ENCODE assay signal across 9 cellular contexts in genomic region chr5:143200781-143201398, GRCh38.
DNase-seq lines count a peak whose midpoint lies in the region; ATAC-seq and TF ChIP-seq lines count a peak whose summit lies in the region.
"Had no signal": no experiment of that assay in that cellular context is flagged by ENCODE, and none has a peak within 500 bp of the region (broad histone marks: within the 10 kb centered on the region; RNA-seq: fewer than 3 reads in every experiment).

No MANE protein-coding gene starts in this region.

- H3K27ac ChIP-seq in KMS-11, result no peak overlapping the region
- H3K27ac ChIP-seq in adrenal gland, result no peak overlapping the region
- H3K27ac ChIP-seq in coronary artery, result peak overlapping the region in 1 of 2 donors; percentile 31

- no peak overlapping the region for H3K9ac ChIP-seq in KMS-11

- intact Hi-C loops in adrenal gland (cut with DNase I), result no loop called here

- no peak overlapping the region for H3K4me3 Mint-ChIP-seq in type B pancreatic cell
- H3K4me3 Mint-ChIP-seq: activated naive CD4-positive, alpha-beta T cell treated with anti-CD3 and anti-CD28 coated beads, Interleukin-2, amount 10 ng/mL, durations not matched to agents 7 days and 5 days had no signal

- peaks cover 9% of the 10 kb centered on the region for H3K36me3 Mint-ChIP-seq in type B pancreatic cell

- H3K4me1 Mint-ChIP-seq in type B pancreatic cell (ENCODE audit: unreplicated experiment), result peaks cover 8% of the 10 kb centered on the region

- no peak overlapping the region for H3K27ac Mint-ChIP-seq in type B pancreatic cell
- H3K27ac Mint-ChIP-seq: activated naive CD4-positive, alpha-beta T cell treated with anti-CD3 and anti-CD28 coated beads, Interleukin-2, amount 10 ng/mL, durations not matched to agents 7 days and 5 days had no signal

- TF ChIP-seq CTCF in KMS-11 (conservative IDR thresholded peaks at IDR 0.05; ENCODE audit: low read depth, low read length) (no peak), adrenal gland (IDR thresholded peaks at IDR 0.05) (no peak), type B pancreatic cell (conservative IDR thresholded peaks at IDR 0.05) (no peak), coronary artery (IDR thresholded peaks at IDR 0.05) (no peak)

- H2AFZ ChIP-seq in KMS-11 (ENCODE audit: low read depth), result no peak overlapping the region

- H3K4me2 ChIP-seq in KMS-11, result peak overlapping the region; percentile 1; the same call in 1 of the 2 replicates

- no peaks in the 10 kb centered on the region for H3K27me3 ChIP-seq in KMS-11 (ENCODE audit: insufficient read depth, low read depth)
- no peaks in the 10 kb centered on the region for H3K27me3 ChIP-seq in adrenal gland

- H3K79me2 ChIP-seq in KMS-11 (ENCODE audit: insufficient read depth, low read depth), result no peaks in the 10 kb centered on the region

- H3K27me3 Mint-ChIP-seq in type B pancreatic cell, result no peaks in the 10 kb centered on the region
- H3K27me3 Mint-ChIP-seq: activated naive CD4-positive, alpha-beta T cell treated with anti-CD3 and anti-CD28 coated beads, Interleukin-2, amount 10 ng/mL, durations not matched to agents 7 days and 5 days had no signal

- no peaks in the 10 kb centered on the region for H4K20me1 ChIP-seq in KMS-11 (ENCODE audit: insufficient read depth)

- WGBS in adrenal gland, 4 donors, result 25 to 45% (median 33%) methylated on average over 1 of the region's 1 CpG

- H3K9me3 Mint-ChIP-seq in type B pancreatic cell, result no peaks in the 10 kb centered on the region

- peaks cover 0 to 4% (median 0%) of the 10 kb centered on the region in 3 donors for H3K9me3 ChIP-seq in adrenal gland (replicated peaks in 1 of 3)

- no peak for TF ChIP-seq POLR2A in adrenal gland (IDR thresholded peaks at IDR 0.05)

- H3K4me1 ChIP-seq in KMS-11 (ENCODE audit: low read depth, poor library complexity, severe bottlenecking), result peaks cover 77% of the 10 kb centered on the region
- no peaks in the 10 kb centered on the region for H3K4me1 ChIP-seq in adrenal gland (replicated peaks in 1 of 2)

- DNase-seq in DMS 273 treated with DMSO at 0.1 percent for 48 hours (lab: John Stamatoyannopoulos, UW) (peak; percentile 86), adrenal gland (peak; percentile 55 to 84 (median 71)), left lobe of liver (ENCODE audit: low spot score) (no peak), type B pancreatic cell (ENCODE audit: extremely low spot score, unreplicated experiment) (no peak), coronary artery (ENCODE audit: low spot score) (no peak)
- no peak for DNase-seq in activated effector memory CD4-positive, alpha-beta T cell treated with Interleukin-2 at 50 U/mL for 16 hours
- DNase-seq: activated naive CD4-positive, alpha-beta T cell treated with anti-CD3 and anti-CD28 coated beads, Interleukin-2, amount 10 ng/mL, durations not matched to agents 7 days and 5 days had no signal

- H3K36me3 ChIP-seq in KMS-11 (ENCODE audit: insufficient read depth) (no peaks in the 10 kb centered on the region), adrenal gland (replicated peaks in 1 of 2) (no peaks in the 10 kb centered on the region)

- peak; percentile 61 for ATAC-seq in left lobe of liver
- no peak for ATAC-seq in GM18868 (IDR thresholded peaks at IDR 0.05; ENCODE audit: unreplicated experiment)

- H3K4me3 ChIP-seq in KMS-11 (IDR thresholded peaks at IDR 0.05; ENCODE audit: insufficient read depth, low read depth, low read length), result no peak overlapping the region
- H3K4me3 ChIP-seq in adrenal gland, result no peak overlapping the region
- H3K4me3 ChIP-seq in coronary artery, result no peak overlapping the region

Comparison
In these comparisons a context has a peak if more than half of its experiments do, and no peak if none do; other contexts are left out.
1. DNase-seq: peak in DMS 273 treated with DMSO at 0.1 percent for 48 hours (single experiment) and adrenal gland (7 of 7); none in left lobe of liver (single experiment), type B pancreatic cell (single experiment), coronary artery (single experiment) and activated effector memory CD4-positive, alpha-beta T cell treated with Interleukin-2 at 50 U/mL for 16 hours (single experiment).